Comparison of ENCODE assay signal across 18 cellular contexts in the genomic region with DNA sequence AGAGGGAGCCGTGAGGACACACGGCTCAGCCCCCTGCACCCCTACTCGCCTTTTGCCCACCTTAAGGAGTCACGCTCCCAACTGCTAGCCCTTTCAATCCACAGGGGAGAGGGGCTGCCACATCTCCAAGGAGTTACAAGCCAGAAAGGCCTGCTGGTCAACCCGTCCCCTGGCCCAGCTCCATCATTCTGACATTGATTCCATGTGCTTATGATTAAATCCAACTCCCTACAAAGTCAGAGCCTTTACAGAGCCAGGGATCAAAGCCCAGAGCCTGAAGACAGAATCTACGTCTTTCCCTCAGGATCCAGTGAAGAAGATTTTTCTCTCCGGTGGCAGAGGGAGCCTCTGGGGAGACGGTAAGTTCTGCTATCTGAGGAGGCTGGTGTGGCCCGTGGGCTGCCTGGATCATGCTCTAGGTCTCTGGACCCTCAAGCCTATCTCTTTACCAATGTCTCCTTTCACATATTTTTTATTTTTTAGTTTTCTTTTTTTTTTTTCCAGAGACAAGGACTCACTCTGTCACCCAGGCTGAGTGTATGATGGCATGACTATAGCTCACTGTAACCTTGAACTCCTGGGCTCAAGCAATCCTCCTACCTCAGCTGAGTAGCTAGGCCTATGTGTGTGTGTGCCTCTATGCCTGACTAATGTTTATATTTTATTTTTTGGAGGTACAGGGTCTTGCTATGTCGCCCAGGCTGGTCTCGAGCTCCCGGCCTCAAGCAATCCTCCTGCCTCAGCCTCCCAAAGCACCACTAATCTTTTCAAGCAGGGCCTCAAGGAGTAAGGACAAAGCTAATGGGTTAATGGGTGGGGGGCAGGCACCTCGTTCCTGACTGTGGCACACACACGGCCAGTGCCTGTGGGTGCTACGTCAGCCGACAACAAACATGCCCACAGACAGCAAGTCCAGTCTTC.
DNase-seq lines count a peak whose midpoint lies in the region; TF ChIP-seq lines count a peak whose summit lies in the region.
"Had no signal": no experiment of that assay in that cellular context is flagged by ENCODE, and none has a peak within 500 bp of the region (broad histone marks: within the 10 kb centered on the region; RNA-seq: fewer than 3 reads in every experiment).

No MANE protein-coding gene starts in this region.

- 0 out of 2 replicates have a peak overlapping the region, but pooled peaks have one; percentile 74 for H3K4me2 ChIP-seq in BLaER1
- no peak overlapping the region for H3K4me2 ChIP-seq in fibroblast of lung (ENCODE audit: extremely low read depth, insufficient read depth, low read length)

- H3K79me2 ChIP-seq in fibroblast of lung (ENCODE audit: control insufficient read depth, insufficient read depth, low read length) = peaks cover 18% of the 10 kb centered on the region

- no peaks in the 10 kb centered on the region for H3K27me3 ChIP-seq in BLaER1
- H3K27me3 ChIP-seq in fibroblast of lung (ENCODE audit: control insufficient read depth, insufficient read depth, low read length) = no peaks in the 10 kb centered on the region
- no peaks in the 10 kb centered on the region for H3K27me3 ChIP-seq in sigmoid colon
- H3K27me3 ChIP-seq in colonic mucosa = no peaks in the 10 kb centered on the region

- intact Hi-C loops in sigmoid colon (cut with DNase I) = no loop called here
- intact Hi-C loops in colonic mucosa (cut with DNase I) = no loop called here

- H3K9ac ChIP-seq in BLaER1 = no peak overlapping the region; the same call in 1 of the 2 replicates
- no peak overlapping the region for H3K9ac ChIP-seq in fibroblast of lung (ENCODE audit: insufficient read depth, low read length)
- no peak overlapping the region for H3K9ac ChIP-seq in colonic mucosa (ENCODE audit: low read depth in 2 of 2, low read length in 2 of 2)

- peaks cover 54% of the 10 kb centered on the region for H4K20me1 ChIP-seq in BLaER1
- H4K20me1 ChIP-seq in fibroblast of lung (ENCODE audit: control insufficient read depth, extremely low read depth, insufficient read depth, low read length) = no peaks in the 10 kb centered on the region

- H3K36me3 ChIP-seq in BLaER1 (peaks cover 73% of the 10 kb centered on the region), fibroblast of lung (ENCODE audit: control insufficient read depth, insufficient read depth, low read length) (peaks cover 15% of the 10 kb centered on the region), sigmoid colon (peaks cover 11 to 73% (median 30%) of the 10 kb centered on the region in 4 donors), colonic mucosa (no peaks in the 10 kb centered on the region)

- TF ChIP-seq CTCF in HFFc6 (IDR thresholded peaks at IDR 0.05) (no peak), fibroblast of lung (conservative IDR thresholded peaks at IDR 0.05 in 1 of 2, IDR thresholded peaks at IDR 0.05 in 1 of 2; ENCODE audit: low read depth in 1 of 2, low read length in 2 of 2) (no peak), sigmoid colon (IDR thresholded peaks at IDR 0.05) (no peak), colonic mucosa (IDR thresholded peaks at IDR 0.05) (no peak)

- H3K4me3 ChIP-seq in BLaER1 (no peak overlapping the region), fibroblast of lung (replicated peaks in 1 of 4; ENCODE audit: control extremely low read depth in 1 of 4, insufficient read depth in 1 of 4, low read depth in 3 of 4, low read length in 4 of 4) (no peak overlapping the region), sigmoid colon (no peak overlapping the region), colonic mucosa (no peak overlapping the region)

- H3K4me3 Mint-ChIP-seq in HFFc6 = peak overlapping the region; percentile 24; the same call in 1 of the 2 replicates
- H3K4me3 Mint-ChIP-seq: immature natural killer cell, memory B cell had no signal

- H3K4me1 Mint-ChIP-seq in HFFc6 (ENCODE audit: low read depth) = peaks cover 11% of the 10 kb centered on the region

- 0 out of 2 replicates have a peak overlapping the region, but pooled peaks have one; percentile 9 for H3K27ac ChIP-seq in BLaER1
- H3K27ac ChIP-seq in fibroblast of lung (ENCODE audit: insufficient read depth, low read length) = peak overlapping the region; percentile 4
- peak overlapping the region; percentile 24 to 51 (median 44) for H3K27ac ChIP-seq in sigmoid colon
- no peak overlapping the region for H3K27ac ChIP-seq in colonic mucosa
- H3K27ac ChIP-seq: VCaP had no signal

- no peak for TF ChIP-seq POLR2A in sigmoid colon (IDR thresholded peaks at IDR 0.05)

- peaks cover 28% of the 10 kb centered on the region for H3K36me3 Mint-ChIP-seq in HFFc6 (ENCODE audit: low read depth)

- H3K9me3 Mint-ChIP-seq in HFFc6 = no peaks in the 10 kb centered on the region
- H3K9me3 Mint-ChIP-seq: CD4-positive, CD25-positive, alpha-beta regulatory T cell; immature natural killer cell; memory B cell had no signal

- TF ChIP-seq EP300 in sigmoid colon (IDR thresholded peaks at IDR 0.05) = no peak

- H3K4me1 ChIP-seq in BLaER1 (peaks cover 58% of the 10 kb centered on the region), fibroblast of lung (ENCODE audit: control insufficient read depth, extremely low read depth, insufficient read depth, low read length) (peaks cover 10% of the 10 kb centered on the region), sigmoid colon (peaks cover 0 to 35% (median 30%) of the 10 kb centered on the region in 4 donors), colonic mucosa (no peaks in the 10 kb centered on the region)

- H3K27ac Mint-ChIP-seq in HFFc6 = peak overlapping the region; percentile 65
- H3K27ac Mint-ChIP-seq: CD4-positive, CD25-positive, alpha-beta regulatory T cell; memory B cell had no signal

- H3K27me3 Mint-ChIP-seq in HFFc6 (ENCODE audit: insufficient read depth) = peaks cover 10% of the 10 kb centered on the region
- H3K27me3 Mint-ChIP-seq: CD4-positive, CD25-positive, alpha-beta regulatory T cell; memory B cell had no signal

- WGBS in sigmoid colon, 2 donors = 95 to 96% methylated on average over 16 of the region's 16 CpGs

- DNase-seq in HFFc6 (no peak), fibroblast of lung (ENCODE audit: low read depth in 2 of 2) (no peak), sigmoid colon (no peak), dermis blood vessel endothelial cell (no peak), colonic mucosa (no peak), MV-4-11 (lab: John Stamatoyannopoulos, UW) (no peak)
- DNase-seq: central memory CD4-positive, alpha-beta T cell; immature natural killer cell; NCI-H1436 treated with DMSO at 0.1 percent for 48 hours; NCI-H226; NK-92 treated with Interleukin-12 subunit alpha and Interleukin-12 subunit beta, amount 100 ng/mL, for 24 hours; nucleus accumbens; stimulated activated CD4-positive, alpha-beta T cell treated with anti-CD3 and anti-CD28 coated beads, Interleukin-1b, Interleukin-23, amount 100 ng/mL, for 48 hours; T-helper 1 cell had no signal

- no peak overlapping the region for H2AFZ ChIP-seq in fibroblast of lung (ENCODE audit: low read length)

- H3K9me3 ChIP-seq in BLaER1 = peaks cover 13% of the 10 kb centered on the region
- H3K9me3 ChIP-seq in fibroblast of lung (ENCODE audit: control insufficient read depth, insufficient read depth, low read depth, low read length) = no peaks in the 10 kb centered on the region
- H3K9me3 ChIP-seq in sigmoid colon = no peaks in the 10 kb centered on the region
- no peaks in the 10 kb centered on the region for H3K9me3 ChIP-seq in colonic mucosa
